In genomic region chr5:112975721-112976431, GRCh38 we compare ENCODE assay signal across 1 cellular context.
TF ChIP-seq lines count a peak whose summit lies in the region.

No MANE protein-coding gene starts in this region.

TF ChIP-seq in HepG2, 621 proteins besides CTCF, POLR2A, EP300 and RAD21 (continued from another document):
- TF ChIP-seq KIAA2018 (CRISPR knock-in tag; IDR thresholded peaks at IDR 0.05; ENCODE audit: borderline replicate concordance) (no peak), MAFG (CRISPR knock-in tag; IDR thresholded peaks at IDR 0.05) (no peak), ZNF430 (CRISPR knock-in tag; IDR thresholded peaks at IDR 0.05) (no peak), ZNF788 (CRISPR knock-in tag; IDR thresholded peaks at IDR 0.05; ENCODE audit: borderline replicate concordance) (peak; percentile 29; the same call in 1 of the 2 replicates), DZIP1 (CRISPR knock-in tag; IDR thresholded peaks at IDR 0.05) (0 out of 2 replicates have a peak, but pooled peaks have one; percentile 6), ZNF451 (CRISPR knock-in tag; IDR thresholded peaks at IDR 0.05) (no peak), PHF8 (CRISPR knock-in tag; IDR thresholded peaks at IDR 0.05) (peak; percentile 73; the same call in 1 of the 2 replicates), PLRG1 (conservative IDR thresholded peaks at IDR 0.05) (no peak), FOXC1 (CRISPR knock-in tag; IDR thresholded peaks at IDR 0.05; ENCODE audit: borderline replicate concordance) (no peak), IKZF5 (CRISPR knock-in tag; IDR thresholded peaks at IDR 0.05) (no peak), ZNF678 (CRISPR knock-in tag; IDR thresholded peaks at IDR 0.05) (no peak), ELF4 (CRISPR knock-in tag; IDR thresholded peaks at IDR 0.05; ENCODE audit: borderline replicate concordance) (0 out of 2 replicates have a peak, but pooled peaks have one; percentile 39), ZNF75D (CRISPR knock-in tag; IDR thresholded peaks at IDR 0.05; ENCODE audit: borderline replicate concordance) (no peak), PBX2 (CRISPR knock-in tag; IDR thresholded peaks at IDR 0.05) (no peak), SRY (CRISPR knock-in tag; IDR thresholded peaks at IDR 0.05) (no peak), ZNF790 (CRISPR knock-in tag; IDR thresholded peaks at IDR 0.05; ENCODE audit: borderline replicate concordance) (no peak), TIGD3 (CRISPR knock-in tag; IDR thresholded peaks at IDR 0.05; ENCODE audit: borderline replicate concordance) (no peak)
